1 cellular context compared by ENCODE assay signal in genomic region chr5:140252470-140253126, GRCh38.
TF ChIP-seq lines count a peak whose summit lies in the region.

No MANE protein-coding gene starts in this region.

TF ChIP-seq in WTC11, 78 proteins besides CTCF, POLR2A, EP300 and RAD21 (continued from another document):
- TF ChIP-seq ARID4B (CRISPR knock-in tag; IDR thresholded peaks at IDR 0.05; ENCODE audit: borderline replicate concordance): no peak
- TF ChIP-seq TEAD1 (CRISPR knock-in tag; IDR thresholded peaks at IDR 0.05): no peak
- TF ChIP-seq NFE2L1 (CRISPR knock-in tag; IDR thresholded peaks at IDR 0.05): no peak
- TF ChIP-seq ZNF671 (CRISPR knock-in tag; IDR thresholded peaks at IDR 0.05): no peak
- no peak for TF ChIP-seq STAT6 (CRISPR knock-in tag; conservative IDR thresholded peaks at IDR 0.05; ENCODE audit: low read depth)
- TF ChIP-seq, protein P1, sequence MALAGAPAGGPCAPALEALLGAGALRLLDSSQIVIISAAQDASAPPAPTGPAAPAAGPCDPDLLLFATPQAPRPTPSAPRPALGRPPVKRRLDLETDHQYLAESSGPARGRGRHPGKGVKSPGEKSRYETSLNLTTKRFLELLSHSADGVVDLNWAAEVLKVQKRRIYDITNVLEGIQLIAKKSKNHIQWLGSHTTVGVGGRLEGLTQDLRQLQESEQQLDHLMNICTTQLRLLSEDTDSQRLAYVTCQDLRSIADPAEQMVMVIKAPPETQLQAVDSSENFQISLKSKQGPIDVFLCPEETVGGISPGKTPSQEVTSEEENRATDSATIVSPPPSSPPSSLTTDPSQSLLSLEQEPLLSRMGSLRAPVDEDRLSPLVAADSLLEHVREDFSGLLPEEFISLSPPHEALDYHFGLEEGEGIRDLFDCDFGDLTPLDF (CRISPR knock-in tag; IDR thresholded peaks at IDR 0.05): no peak
- no peak for TF ChIP-seq ETV6 (CRISPR knock-in tag; IDR thresholded peaks at IDR 0.05)
- no peak for TF ChIP-seq EMX1 (CRISPR knock-in tag; IDR thresholded peaks at IDR 0.05)
- no peak for TF ChIP-seq CREB1 (CRISPR knock-in tag; IDR thresholded peaks at IDR 0.05)
